ENCODE assay signal across 1 cellular context in genomic region chr3:129254536-129255230, GRCh38.
TF ChIP-seq lines count a peak whose summit lies in the region.

No MANE protein-coding gene starts in this region.

TF ChIP-seq in HepG2, 621 proteins besides CTCF, POLR2A, EP300 and RAD21:
- TF ChIP-seq SP140L (CRISPR knock-in tag; IDR thresholded peaks at IDR 0.05; ENCODE audit: borderline replicate concordance) (no peak), ZNF550 (CRISPR knock-in tag; IDR thresholded peaks at IDR 0.05; ENCODE audit: borderline replicate concordance) (no peak), RBFOX2 (IDR thresholded peaks at IDR 0.05; ENCODE audit: low read depth, low read length) (peak; percentile 47; the same call in 1 of the 2 replicates)
